Comparison of ENCODE assay signal across 19 cellular contexts in genomic region chrX:43822015-43822414, GRCh38.
DNase-seq lines count a peak whose midpoint lies in the region; ATAC-seq and TF ChIP-seq lines count a peak whose summit lies in the region.
"Had no signal": no experiment of that assay in that cellular context is flagged by ENCODE, and none has a peak within 500 bp of the region (broad histone marks: within the 10 kb centered on the region; RNA-seq: fewer than 3 reads in every experiment).

No MANE protein-coding gene starts in this region.

- peak; percentile 3 for DNase-seq in GM03348 (ENCODE audit: low spot score)
- peak; percentile 17 for DNase-seq in RWPE1 (ENCODE audit: low spot score)
- DNase-seq in fibroblast of lung (ENCODE audit: low read depth in 2 of 2), result peak; percentile 47 to 70
- no peak for DNase-seq in omental fat pad (ENCODE audit: low spot score)
- DNase-seq in stimulated activated naive CD8-positive, alpha-beta T cell treated with anti-CD3 and anti-CD28 coated beads, Interleukin-15, Interleukin-2, amounts not matched to agents 100 U/mL and 50 U/mL, for 24 hours, result no peak
- DNase-seq in germinal center (ENCODE audit: low spot score), result no peak
- DNase-seq in SKM-1 treated with dmso at 0.1 percent for 144 hours (lab: John Stamatoyannopoulos, UW; ENCODE audit: unreplicated experiment), result no peak
- DNase-seq: activated naive CD4-positive, alpha-beta T cell treated with Interleukin-2 at 50 U/mL for 16 hours; CD4-positive, alpha-beta T cell; colonic mucosa; DND-41; HFFc6; KBM-7; NCI-H2081; NCI-H524; Right ventricle myocardium superior; stimulated activated CD4-positive, alpha-beta T cell treated with anti-CD3 and anti-CD28 coated beads, Interleukin-15, amount 100 ng/mL, for 24 hours had no signal

- H3K4me1 ChIP-seq in fibroblast of lung (ENCODE audit: control insufficient read depth, extremely low read depth, insufficient read depth, low read length), result no peaks in the 10 kb centered on the region
- H3K4me1 ChIP-seq: ascending aorta, colonic mucosa had no signal

- H3K27ac ChIP-seq in RWPE1, result no peak overlapping the region
- H3K27ac ChIP-seq in fibroblast of lung (ENCODE audit: insufficient read depth, low read length), result no peak overlapping the region
- H3K27ac ChIP-seq: ascending aorta, colonic mucosa had no signal

- POLR2A ChIA-PET in RWPE1 (lab: Yijun Ruan, JAX; ENCODE audit: low non-redundant PET), result no interaction called here

- H3K4me3 ChIP-seq in fibroblast of lung (replicated peaks in 1 of 4; ENCODE audit: control extremely low read depth in 1 of 4, insufficient read depth in 1 of 4, low read depth in 3 of 4, low read length in 4 of 4), result no peak overlapping the region
- H3K4me3 ChIP-seq: ascending aorta, colonic mucosa had no signal

- H2AFZ ChIP-seq in fibroblast of lung (ENCODE audit: low read length), result no peak overlapping the region

- no peak overlapping the region for H3K9ac ChIP-seq in fibroblast of lung (ENCODE audit: insufficient read depth, low read length)

- ATAC-seq in omental fat pad (ENCODE audit: low FRiP score), result peak; percentile 91
- ATAC-seq in stimulated activated naive CD8-positive, alpha-beta T cell treated with anti-CD3 and anti-CD28 coated beads, Interleukin-15, Interleukin-2, amounts not matched to agents 100 U/mL and 50 U/mL, for 24 hours, result no peak
- ATAC-seq in GM19455 (IDR thresholded peaks at IDR 0.05; ENCODE audit: unreplicated experiment), result no peak

- TF ChIP-seq CTCF in RWPE1 (conservative IDR thresholded peaks at IDR 0.05; ENCODE audit: low read depth) (no peak), fibroblast of lung (conservative IDR thresholded peaks at IDR 0.05 in 1 of 2, IDR thresholded peaks at IDR 0.05 in 1 of 2; ENCODE audit: low read depth in 1 of 2, low read length in 2 of 2) (no peak), omental fat pad (IDR thresholded peaks at IDR 0.05) (no peak)

- no peaks in the 10 kb centered on the region for H3K9me3 ChIP-seq in fibroblast of lung (ENCODE audit: control insufficient read depth, insufficient read depth, low read depth, low read length)
- H3K9me3 ChIP-seq: ascending aorta, colonic mucosa had no signal

- H3K36me3 ChIP-seq in fibroblast of lung (ENCODE audit: control insufficient read depth, insufficient read depth, low read length), result no peaks in the 10 kb centered on the region
- H3K36me3 ChIP-seq: ascending aorta, colonic mucosa had no signal

- H3K79me2 ChIP-seq in fibroblast of lung (ENCODE audit: control insufficient read depth, insufficient read depth, low read length), result no peaks in the 10 kb centered on the region

- no peak overlapping the region for H3K4me2 ChIP-seq in fibroblast of lung (ENCODE audit: extremely low read depth, insufficient read depth, low read length)

- no peaks in the 10 kb centered on the region for H4K20me1 ChIP-seq in fibroblast of lung (ENCODE audit: control insufficient read depth, extremely low read depth, insufficient read depth, low read length)

- no peaks in the 10 kb centered on the region for H3K27me3 ChIP-seq in fibroblast of lung (ENCODE audit: control insufficient read depth, insufficient read depth, low read length)
- H3K27me3 ChIP-seq: ascending aorta, colonic mucosa had no signal

- CTCF ChIA-PET in RWPE1 (lab: Yijun Ruan, JAX), result no interaction called here

Comparison
In these comparisons a context has a peak if more than half of its experiments do, and no peak if none do; other contexts are left out.
1. DNase-seq: peak in GM03348 (single experiment), RWPE1 (single experiment) and fibroblast of lung (2 of 2); none in omental fat pad (single experiment), stimulated activated naive CD8-positive, alpha-beta T cell treated with anti-CD3 and anti-CD28 coated beads, Interleukin-15, Interleukin-2, amounts not matched to agents 100 U/mL and 50 U/mL, for 24 hours (single experiment), germinal center (single experiment) and SKM-1 treated with dmso at 0.1 percent for 144 hours (single experiment).